In the genomic region with DNA sequence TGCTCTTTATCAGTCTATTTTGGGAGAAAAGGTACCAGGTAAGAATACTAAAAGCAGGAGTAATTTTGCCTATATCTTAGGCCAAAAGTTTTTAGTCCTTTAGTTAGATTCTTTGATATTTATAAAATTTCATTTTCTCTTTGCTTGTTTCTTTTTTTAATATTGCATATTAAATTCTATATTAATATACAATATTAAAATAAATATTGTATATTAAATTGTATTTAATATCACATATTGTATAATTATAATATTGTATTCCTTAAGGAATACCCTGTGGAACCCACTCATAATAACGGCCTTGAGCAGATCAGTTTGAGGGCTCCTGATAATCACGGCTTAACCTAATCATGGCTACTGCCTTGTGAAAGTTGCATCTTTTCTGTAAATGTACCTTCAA, we compare ENCODE assay signal across 1 cellular context.
TF ChIP-seq lines count a peak whose summit lies in the region.

No MANE protein-coding gene starts in this region.

TF ChIP-seq in SK-N-SH treated with all-trans-retinoic acid at 6 μM for 48 hours, 23 proteins besides CTCF, POLR2A, EP300 and RAD21 (continued from another document):
- TF ChIP-seq, protein P1, sequence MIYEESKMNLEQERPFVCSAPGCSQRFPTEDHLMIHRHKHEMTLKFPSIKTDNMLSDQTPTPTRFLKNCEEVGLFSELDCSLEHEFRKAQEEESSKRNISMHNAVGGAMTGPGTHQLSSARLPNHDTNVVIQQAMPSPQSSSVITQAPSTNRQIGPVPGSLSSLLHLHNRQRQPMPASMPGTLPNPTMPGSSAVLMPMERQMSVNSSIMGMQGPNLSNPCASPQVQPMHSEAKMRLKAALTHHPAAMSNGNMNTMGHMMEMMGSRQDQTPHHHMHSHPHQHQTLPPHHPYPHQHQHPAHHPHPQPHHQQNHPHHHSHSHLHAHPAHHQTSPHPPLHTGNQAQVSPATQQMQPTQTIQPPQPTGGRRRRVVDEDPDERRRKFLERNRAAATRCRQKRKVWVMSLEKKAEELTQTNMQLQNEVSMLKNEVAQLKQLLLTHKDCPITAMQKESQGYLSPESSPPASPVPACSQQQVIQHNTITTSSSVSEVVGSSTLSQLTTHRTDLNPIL (CRISPR knock-in tag; IDR thresholded peaks at IDR 0.05; ENCODE audit: low read depth) = no peak
- TF ChIP-seq, protein P2, sequence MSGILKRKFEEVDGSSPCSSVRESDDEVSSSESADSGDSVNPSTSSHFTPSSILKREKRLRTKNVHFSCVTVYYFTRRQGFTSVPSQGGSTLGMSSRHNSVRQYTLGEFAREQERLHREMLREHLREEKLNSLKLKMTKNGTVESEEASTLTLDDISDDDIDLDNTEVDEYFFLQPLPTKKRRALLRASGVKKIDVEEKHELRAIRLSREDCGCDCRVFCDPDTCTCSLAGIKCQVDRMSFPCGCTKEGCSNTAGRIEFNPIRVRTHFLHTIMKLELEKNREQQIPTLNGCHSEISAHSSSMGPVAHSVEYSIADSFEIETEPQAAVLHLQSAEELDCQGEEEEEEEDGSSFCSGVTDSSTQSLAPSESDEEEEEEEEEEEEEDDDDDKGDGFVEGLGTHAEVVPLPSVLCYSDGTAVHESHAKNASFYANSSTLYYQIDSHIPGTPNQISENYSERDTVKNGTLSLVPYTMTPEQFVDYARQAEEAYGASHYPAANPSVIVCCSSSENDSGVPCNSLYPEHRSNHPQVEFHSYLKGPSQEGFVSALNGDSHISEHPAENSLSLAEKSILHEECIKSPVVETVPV (CRISPR knock-in tag; IDR thresholded peaks at IDR 0.05) = no peak
- no peak for TF ChIP-seq TCF4 (CRISPR knock-in tag; IDR thresholded peaks at IDR 0.05; ENCODE audit: borderline replicate concordance)
- no peak for TF ChIP-seq ZNF565 (CRISPR knock-in tag; conservative IDR thresholded peaks at IDR 0.05; ENCODE audit: low read depth)
- no peak for TF ChIP-seq GLIS3 (CRISPR knock-in tag; IDR thresholded peaks at IDR 0.05)
- no peak for TF ChIP-seq ZFP30 (CRISPR knock-in tag; IDR thresholded peaks at IDR 0.05)
- TF ChIP-seq, protein P3, sequence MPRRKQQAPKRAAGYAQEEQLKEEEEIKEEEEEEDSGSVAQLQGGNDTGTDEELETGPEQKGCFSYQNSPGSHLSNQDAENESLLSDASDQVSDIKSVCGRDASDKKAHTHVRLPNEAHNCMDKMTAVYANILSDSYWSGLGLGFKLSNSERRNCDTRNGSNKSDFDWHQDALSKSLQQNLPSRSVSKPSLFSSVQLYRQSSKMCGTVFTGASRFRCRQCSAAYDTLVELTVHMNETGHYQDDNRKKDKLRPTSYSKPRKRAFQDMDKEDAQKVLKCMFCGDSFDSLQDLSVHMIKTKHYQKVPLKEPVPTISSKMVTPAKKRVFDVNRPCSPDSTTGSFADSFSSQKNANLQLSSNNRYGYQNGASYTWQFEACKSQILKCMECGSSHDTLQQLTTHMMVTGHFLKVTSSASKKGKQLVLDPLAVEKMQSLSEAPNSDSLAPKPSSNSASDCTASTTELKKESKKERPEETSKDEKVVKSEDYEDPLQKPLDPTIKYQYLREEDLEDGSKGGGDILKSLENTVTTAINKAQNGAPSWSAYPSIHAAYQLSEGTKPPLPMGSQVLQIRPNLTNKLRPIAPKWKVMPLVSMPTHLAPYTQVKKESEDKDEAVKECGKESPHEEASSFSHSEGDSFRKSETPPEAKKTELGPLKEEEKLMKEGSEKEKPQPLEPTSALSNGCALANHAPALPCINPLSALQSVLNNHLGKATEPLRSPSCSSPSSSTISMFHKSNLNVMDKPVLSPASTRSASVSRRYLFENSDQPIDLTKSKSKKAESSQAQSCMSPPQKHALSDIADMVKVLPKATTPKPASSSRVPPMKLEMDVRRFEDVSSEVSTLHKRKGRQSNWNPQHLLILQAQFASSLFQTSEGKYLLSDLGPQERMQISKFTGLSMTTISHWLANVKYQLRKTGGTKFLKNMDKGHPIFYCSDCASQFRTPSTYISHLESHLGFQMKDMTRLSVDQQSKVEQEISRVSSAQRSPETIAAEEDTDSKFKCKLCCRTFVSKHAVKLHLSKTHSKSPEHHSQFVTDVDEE (CRISPR knock-in tag; IDR thresholded peaks at IDR 0.05) = no peak
- no peak for TF ChIP-seq CSDC2 (CRISPR knock-in tag; IDR thresholded peaks at IDR 0.05)
